Comparison of ENCODE assay signal across 14 cellular contexts in the genomic region with DNA sequence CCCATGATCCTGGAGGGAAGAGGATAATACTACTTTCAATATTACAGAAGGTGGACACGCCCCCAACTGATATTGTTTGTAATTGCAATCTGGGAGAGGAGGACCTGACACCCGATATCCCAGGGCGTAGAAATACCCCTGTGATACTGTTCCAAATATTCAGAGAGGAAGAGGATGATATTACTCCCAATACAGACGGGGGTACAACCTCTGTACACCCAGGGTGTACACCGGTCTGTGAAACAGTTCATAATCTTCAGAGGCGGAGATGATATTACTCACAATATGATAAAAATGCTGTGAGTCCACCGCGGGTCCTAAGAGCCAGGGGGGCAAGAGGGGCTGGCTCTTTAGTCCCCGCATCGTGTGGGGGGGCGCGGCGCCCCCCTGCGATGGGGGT. TPM values are rescaled to one million over a fixed set of nuclear protein-coding genes. Genes with fewer than 3 reads are reported as not detected.
DNase-seq lines count a peak whose midpoint lies in the region; ATAC-seq and TF ChIP-seq lines count a peak whose summit lies in the region.
"Had no signal": no experiment of that assay in that cellular context is flagged by ENCODE, and none has a peak within 500 bp of the region (broad histone marks: within the 10 kb centered on the region; RNA-seq: fewer than 3 reads in every experiment).

No MANE protein-coding gene starts in this region.

- H3K36me3 ChIP-seq in lower lobe of right lung = no peaks in the 10 kb centered on the region

- H3K27ac Mint-ChIP-seq in stimulated activated naive CD8-positive, alpha-beta T cell treated with anti-CD3 and anti-CD28 coated beads, Interleukin-15, Interleukin-2, amounts not matched to agents 100 ng/mL and 50 ng/mL, for 24 hours = peak overlapping the region; percentile 36
- H3K27ac Mint-ChIP-seq: activated naive CD4-positive, alpha-beta T cell treated with anti-CD3 and anti-CD28 coated beads, Interleukin-2, amount 50 U/mL, for 72 hours had no signal

- DNase-seq in stimulated activated naive CD8-positive, alpha-beta T cell treated with anti-CD3 and anti-CD28 coated beads, Interleukin-15, Interleukin-2, amounts not matched to agents 100 U/mL and 50 U/mL, for 24 hours = no peak
- DNase-seq in NCI-H526 treated with DMSO at 0.1 percent for 48 hours (lab: John Stamatoyannopoulos, UW) = peak; percentile 25
- no peak for DNase-seq in AG08395 (ENCODE audit: low spot score)
- DNase-seq in GM13976 (ENCODE audit: low spot score) = no peak
- DNase-seq in lower lobe of right lung = no peak
- DNase-seq: foreskin keratinocyte, NCI-H2029 had no signal

- H3K4me1 ChIP-seq in lower lobe of right lung = no peaks in the 10 kb centered on the region
- H3K4me1 ChIP-seq: foreskin keratinocyte had no signal

- H3K4me3 ChIP-seq in iPS-18c (ENCODE audit: insufficient read depth, low read depth, low read length) (peak overlapping the region; percentile 38; the same call in 1 of the 2 replicates), lower lobe of right lung (no peak overlapping the region)

- H3K27me3 Mint-ChIP-seq in stimulated activated naive CD8-positive, alpha-beta T cell treated with anti-CD3 and anti-CD28 coated beads, Interleukin-15, Interleukin-2, amounts not matched to agents 100 ng/mL and 50 ng/mL, for 24 hours = peaks cover 25% of the 10 kb centered on the region

- peaks cover 19% of the 10 kb centered on the region for H3K4me1 Mint-ChIP-seq in stimulated activated naive CD8-positive, alpha-beta T cell treated with anti-CD3 and anti-CD28 coated beads, Interleukin-15, Interleukin-2, amounts not matched to agents 100 ng/mL and 50 ng/mL, for 24 hours (ENCODE audit: low read depth)

- H3K27me3 ChIP-seq in lower lobe of right lung (ENCODE audit: low read depth) = peaks cover 14% of the 10 kb centered on the region

- TF ChIP-seq CTCF in GM13976 (IDR thresholded peaks at IDR 0.05; ENCODE audit: borderline replicate concordance, control extremely low read depth, extremely low read depth, insufficient read depth, missing control alignments) (no peak), lower lobe of right lung (IDR thresholded peaks at IDR 0.05) (no peak)

- H3K36me3 Mint-ChIP-seq in stimulated activated naive CD8-positive, alpha-beta T cell treated with anti-CD3 and anti-CD28 coated beads, Interleukin-15, Interleukin-2, amounts not matched to agents 100 ng/mL and 50 ng/mL, for 24 hours (ENCODE audit: low read depth) = no peaks in the 10 kb centered on the region
- H3K36me3 Mint-ChIP-seq: activated naive CD4-positive, alpha-beta T cell treated with anti-CD3 and anti-CD28 coated beads, Interleukin-2, amount 50 U/mL, for 72 hours had no signal

- in situ Hi-C loops in GM13976 (cut with MboI; ENCODE audit: low sequenced_read_pairs, unreplicated experiment) = no loop called here

- H3K27ac ChIP-seq in lower lobe of right lung = no peak overlapping the region
- H3K27ac ChIP-seq: foreskin keratinocyte, VCaP had no signal

- no peak for ATAC-seq in stimulated activated naive CD8-positive, alpha-beta T cell treated with anti-CD3 and anti-CD28 coated beads, Interleukin-15, Interleukin-2, amounts not matched to agents 100 U/mL and 50 U/mL, for 24 hours
- ATAC-seq in HG03354 (IDR thresholded peaks at IDR 0.05; ENCODE audit: poor library complexity, severe bottlenecking, unreplicated experiment) (no peak), lower lobe of right lung (no peak)

- H3K9me3 ChIP-seq in iPS-18c (ENCODE audit: control insufficient read depth, insufficient read depth, low read length) = no peaks in the 10 kb centered on the region
- no peaks in the 10 kb centered on the region for H3K9me3 ChIP-seq in lower lobe of right lung

- intact Hi-C loops in lower lobe of right lung (cut with DNase I) = no loop called here

- H3K9me3 Mint-ChIP-seq in stimulated activated naive CD8-positive, alpha-beta T cell treated with anti-CD3 and anti-CD28 coated beads, Interleukin-15, Interleukin-2, amounts not matched to agents 100 ng/mL and 50 ng/mL, for 24 hours = peaks cover 4% of the 10 kb centered on the region
- H3K9me3 Mint-ChIP-seq: activated naive CD4-positive, alpha-beta T cell treated with anti-CD3 and anti-CD28 coated beads, Interleukin-2, amount 50 U/mL, for 72 hours had no signal

- H3K4me3 Mint-ChIP-seq in stimulated activated naive CD8-positive, alpha-beta T cell treated with anti-CD3 and anti-CD28 coated beads, Interleukin-15, Interleukin-2, amounts not matched to agents 100 ng/mL and 50 ng/mL, for 24 hours = peak overlapping the region; percentile 68

RNA-seq across cellular contexts. Expression of gene ALDH3B2, which starts 57.2 kb away (rescaled TPM):
- total RNA-seq in lower lobe of right lung = 0.65 TPM
- total RNA-seq: activated naive CD4-positive, alpha-beta T cell treated with anti-CD3 and anti-CD28 coated beads, Interleukin-2, amount 50 U/mL, for 72 hours; pulmonary artery endothelial cell; RPMI7951 had no signal
